Comparison of ENCODE assay signal across 23 cellular contexts in the genomic region with DNA sequence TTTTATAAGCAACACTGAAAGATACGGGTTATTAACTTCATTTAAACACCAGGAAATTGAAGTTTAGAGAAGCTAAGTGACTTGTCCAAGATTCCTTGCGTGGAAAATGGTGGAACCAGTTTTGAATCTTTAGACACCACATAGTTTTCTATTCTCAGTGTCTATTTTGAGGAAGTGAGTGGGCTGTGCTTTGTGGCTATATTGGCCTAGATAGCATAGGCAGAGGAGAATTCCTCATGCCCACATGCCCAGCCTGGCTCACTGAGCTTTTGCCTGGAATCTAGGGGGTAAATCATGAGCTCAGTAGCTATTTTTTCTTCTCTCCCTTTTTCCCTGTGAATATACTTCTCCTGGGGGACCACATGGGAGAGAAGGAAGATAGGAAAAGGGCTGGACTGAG.
"Had no signal": no experiment of that assay in that cellular context is flagged by ENCODE, and none has a peak within 500 bp of the region (broad histone marks: within the 10 kb centered on the region; RNA-seq: fewer than 3 reads in every experiment).

No MANE protein-coding gene starts in this region.

- H3K4me1 ChIP-seq: lower lobe of right lung, right atrium auricular region, sigmoid colon, thyroid gland, upper lobe of left lung had no signal

- H3K4me1 Mint-ChIP-seq: memory B cell; naive B cell; stimulated activated effector memory CD8-positive, alpha-beta T cell treated with anti-CD3 and anti-CD28 coated beads, Interleukin-12 subunit alpha, Interleukin-12 subunit beta, amount 100 ng/mL, for 72 hours had no signal

- H3K9me3 Mint-ChIP-seq: effector memory CD8-positive, alpha-beta T cell; memory B cell; stimulated activated effector memory CD8-positive, alpha-beta T cell treated with anti-CD3 and anti-CD28 coated beads, Interleukin-12 subunit alpha, Interleukin-12 subunit beta, amount 100 ng/mL, for 72 hours had no signal

- H3K9me3 ChIP-seq: esophagus squamous epithelium, gastroesophageal sphincter, left ventricle myocardium inferior, lower lobe of right lung, neutrophil, right atrium auricular region, sigmoid colon, suprapubic skin, thyroid gland, upper lobe of left lung, vagina had no signal

- H3K27ac Mint-ChIP-seq: effector memory CD8-positive, alpha-beta T cell; memory B cell; mesothelial cell of epicardium; naive B cell; stimulated activated effector memory CD8-positive, alpha-beta T cell treated with anti-CD3 and anti-CD28 coated beads, Interleukin-12 subunit alpha, Interleukin-12 subunit beta, amount 100 ng/mL, for 72 hours had no signal

- H3K27me3 ChIP-seq: esophagus squamous epithelium, gastroesophageal sphincter, neutrophil, right atrium auricular region, sigmoid colon, suprapubic skin, thyroid gland, upper lobe of left lung, vagina had no signal

- ATAC-seq: effector memory CD8-positive, alpha-beta T cell; gastroesophageal sphincter; lower lobe of right lung; stimulated activated effector memory CD8-positive, alpha-beta T cell treated with anti-CD3 and anti-CD28 coated beads, Interleukin-12 subunit alpha, Interleukin-12 subunit beta, amount 100 ng/mL, for 72 hours; stimulated activated naive CD8-positive, alpha-beta T cell treated with anti-CD3 and anti-CD28 coated beads, Interleukin-15, Interleukin-2, amounts not matched to agents 100 U/mL and 50 U/mL, for 24 hours had no signal

- H3K4me3 Mint-ChIP-seq: effector memory CD8-positive, alpha-beta T cell; memory B cell; mesothelial cell of epicardium; naive B cell; stimulated activated effector memory CD8-positive, alpha-beta T cell treated with anti-CD3 and anti-CD28 coated beads, Interleukin-12 subunit alpha, Interleukin-12 subunit beta, amount 100 ng/mL, for 72 hours had no signal

- H3K36me3 ChIP-seq: esophagus squamous epithelium, gastroesophageal sphincter, left ventricle myocardium inferior, lower lobe of right lung, neutrophil, right atrium auricular region, sigmoid colon, suprapubic skin, thyroid gland, upper lobe of left lung, vagina had no signal

- DNase-seq: effector memory CD8-positive, alpha-beta T cell; esophagus squamous epithelium; foreskin fibroblast; glutamatergic neuron; left ventricle myocardium inferior; lower lobe of right lung; naive B cell; posterior cingulate gyrus; sigmoid colon; small intestine; stimulated activated CD4-positive, alpha-beta T cell treated with anti-CD3 and anti-CD28 coated beads, Interleukin-2, amount 100 ng/mL, for 48 hours; stimulated activated naive CD8-positive, alpha-beta T cell treated with anti-CD3 and anti-CD28 coated beads, Interleukin-15, Interleukin-2, amounts not matched to agents 100 U/mL and 50 U/mL, for 24 hours; thyroid gland; upper lobe of left lung had no signal

- H3K36me3 Mint-ChIP-seq: memory B cell; mesothelial cell of epicardium; naive B cell; stimulated activated effector memory CD8-positive, alpha-beta T cell treated with anti-CD3 and anti-CD28 coated beads, Interleukin-12 subunit alpha, Interleukin-12 subunit beta, amount 100 ng/mL, for 72 hours had no signal

- H3K4me3 ChIP-seq: esophagus squamous epithelium, gastroesophageal sphincter, left ventricle myocardium inferior, lower lobe of right lung, right atrium auricular region, sigmoid colon, suprapubic skin, thyroid gland, upper lobe of left lung, vagina had no signal

- H3K27ac ChIP-seq: epithelial cell of prostate, esophagus squamous epithelium, gastroesophageal sphincter, left ventricle myocardium inferior, lower lobe of right lung, neutrophil, right atrium auricular region, sigmoid colon, suprapubic skin, thyroid gland, upper lobe of left lung, vagina had no signal
